ENCODE assay signal across 17 cellular contexts in genomic region chr10:129259128-129259527, GRCh38.
"Had no signal": no experiment of that assay in that cellular context is flagged by ENCODE, and none has a peak within 500 bp of the region (broad histone marks: within the 10 kb centered on the region; RNA-seq: fewer than 3 reads in every experiment).

No MANE protein-coding gene starts in this region.

- H3K27ac Mint-ChIP-seq: activated CD8-positive, alpha-beta T cell treated with anti-CD3 and anti-CD28 coated beads, Interleukin-2, amount 10 ng/mL, durations not matched to agents 7 days and 5 days; activated T-helper 1 cell treated with anti-CD3 and anti-CD28 coated beads, Interleukin-12 subunit alpha, Interleukin-12 subunit beta, Interleukin-2, Interleukin-4 antibody, amounts not matched to agents 30 ng/mL and 10 ng/mL and 1 ng/mL, durations not matched to agents 14 hours and 24 hours and 36 hours; endodermal cell; naive B cell had no signal

- H3K4me3 Mint-ChIP-seq: activated CD8-positive, alpha-beta T cell treated with anti-CD3 and anti-CD28 coated beads, Interleukin-2, amount 10 ng/mL, durations not matched to agents 7 days and 5 days; activated T-helper 1 cell treated with anti-CD3 and anti-CD28 coated beads, Interleukin-12 subunit alpha, Interleukin-12 subunit beta, Interleukin-2, Interleukin-4 antibody, amounts not matched to agents 30 ng/mL and 10 ng/mL and 1 ng/mL, durations not matched to agents 14 hours and 24 hours and 36 hours; central memory CD8-positive, alpha-beta T cell; endodermal cell; naive B cell had no signal

- DNase-seq: activated CD4-positive, alpha-beta T cell treated with anti-CD3 and anti-CD28 coated beads for 48 hours; activated CD8-positive, alpha-beta memory T cell treated with anti-CD3 and anti-CD28 coated beads, Interleukin-2, amount 50 U/mL, for 48 hours; activated CD8-positive, alpha-beta T cell treated with anti-CD3 and anti-CD28 coated beads, Interleukin-2, amount 10 ng/mL, durations not matched to agents 7 days and 5 days; activated naive CD4-positive, alpha-beta T cell treated with Interleukin-2 at 50 U/mL for 16 hours; adrenal gland; endodermal cell; hippocampal formation; lower lobe of right lung; naive B cell; posterior cingulate gyrus; SK-N-SH; stimulated activated CD4-positive, alpha-beta T cell treated with anti-CD3 and anti-CD28 coated beads, Interleukin-2, amount 100 ng/mL, for 24 hours; stimulated activated naive CD4-positive, alpha-beta T cell; T-helper 1 cell; tibial artery had no signal

- H3K36me3 Mint-ChIP-seq: naive B cell had no signal

- H3K27ac ChIP-seq: lower lobe of right lung had no signal

- H3K4me1 ChIP-seq: adrenal gland, tibial artery had no signal

- H3K27me3 ChIP-seq: adrenal gland had no signal

- H3K9me3 ChIP-seq: adrenal gland, lower lobe of right lung, tibial artery had no signal

- H3K9me3 Mint-ChIP-seq: activated T-helper 1 cell treated with anti-CD3 and anti-CD28 coated beads, Interleukin-12 subunit alpha, Interleukin-12 subunit beta, Interleukin-2, Interleukin-4 antibody, amounts not matched to agents 30 ng/mL and 10 ng/mL and 1 ng/mL, durations not matched to agents 14 hours and 24 hours and 36 hours; central memory CD8-positive, alpha-beta T cell; endodermal cell had no signal

- H3K4me3 ChIP-seq: adrenal gland, lower lobe of right lung, tibial artery had no signal

- H3K4me1 Mint-ChIP-seq: central memory CD8-positive, alpha-beta T cell; endodermal cell; naive B cell had no signal

- ATAC-seq: activated CD8-positive, alpha-beta T cell treated with anti-CD3 and anti-CD28 coated beads, Interleukin-2, amount 10 ng/mL, durations not matched to agents 7 days and 5 days; lower lobe of right lung had no signal

- H3K36me3 ChIP-seq: adrenal gland, lower lobe of right lung, tibial artery had no signal
